Comparison of ENCODE assay signal across 1 cellular context in the genomic region with DNA sequence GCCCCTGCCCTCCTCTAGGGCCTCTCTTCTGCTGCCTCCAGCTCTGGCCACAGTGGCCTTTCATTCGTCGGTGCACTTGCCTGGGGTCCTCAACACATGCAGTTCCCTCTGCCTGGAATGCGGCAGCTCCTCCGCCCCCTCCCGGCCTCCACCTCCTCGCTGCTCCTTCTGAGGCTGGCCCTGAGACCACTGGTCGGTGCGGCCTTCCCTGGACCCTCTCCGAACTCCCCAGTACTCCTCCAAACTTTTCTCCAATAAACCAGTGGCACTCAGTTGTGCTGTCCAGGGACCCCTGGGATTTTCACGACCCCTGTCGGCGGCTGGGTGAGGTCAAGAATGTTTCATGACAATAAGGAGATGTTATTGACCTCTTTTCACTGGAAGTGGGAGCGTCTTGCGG.
TF ChIP-seq lines count a peak whose summit lies in the region.

No MANE protein-coding gene starts in this region.

TF ChIP-seq in H1, 55 proteins besides CTCF, POLR2A, EP300 and RAD21:
- TF ChIP-seq TEAD4 (IDR thresholded peaks at IDR 0.05; ENCODE audit: low read depth, low read length) (peak; percentile 85; the same call in 1 of the 2 replicates), EGR1 (IDR thresholded peaks at IDR 0.05; ENCODE audit: borderline replicate concordance, low read depth, low read length) (0 out of 2 replicates have a peak, but pooled peaks have one; percentile 8), BCL11A (IDR thresholded peaks at IDR 0.05; ENCODE audit: low read depth in 2 of 2, low read length in 2 of 2) (no peak), TCF12 (IDR thresholded peaks at IDR 0.05; ENCODE audit: low read depth, low read length) (no peak), RXRA (IDR thresholded peaks at IDR 0.05; ENCODE audit: insufficient read depth, low read depth, low read length) (no peak)
